ENCODE assay signal across 19 cellular contexts in the genomic region with DNA sequence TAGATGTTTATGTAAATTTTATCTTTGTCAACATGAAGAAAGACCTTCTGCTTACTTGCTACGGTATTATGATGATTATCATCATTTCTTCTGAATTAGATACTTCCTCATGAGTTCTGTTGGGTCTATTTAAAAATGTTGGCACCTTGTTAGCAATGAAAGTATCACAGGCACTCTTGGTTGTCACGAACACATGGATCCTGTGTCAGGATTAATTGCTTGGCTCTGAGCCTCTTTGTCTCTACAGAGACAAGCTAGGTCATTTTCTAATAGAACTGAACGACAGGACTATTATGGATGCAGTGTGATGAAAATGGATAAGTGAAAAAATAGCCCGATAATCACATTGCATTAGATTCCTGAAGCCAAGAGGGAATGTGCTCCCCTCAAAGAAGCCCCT.
DNase-seq lines count a peak whose midpoint lies in the region; ATAC-seq and TF ChIP-seq lines count a peak whose summit lies in the region.
"Had no signal": no experiment of that assay in that cellular context is flagged by ENCODE, and none has a peak within 500 bp of the region (broad histone marks: within the 10 kb centered on the region; RNA-seq: fewer than 3 reads in every experiment).

No MANE protein-coding gene starts in this region.

- peak overlapping the region; percentile 94 for H3K27ac Mint-ChIP-seq in activated CD8-positive, alpha-beta memory T cell treated with anti-CD3 and anti-CD28 coated beads, Interleukin-2, amount 10 ng/mL, durations not matched to agents 7 days and 5 days
- peak overlapping the region; percentile 90 to 94 for H3K27ac Mint-ChIP-seq in T-cell
- peak overlapping the region; percentile 59 for H3K27ac Mint-ChIP-seq in stimulated activated naive B cell treated with anti-CD40 and anti-IgM and Interleukin-4, amounts not matched to agents 10 μg/mL and 1 μg/mL and 100 μg/mL, for 72 hours

- no peaks in the 10 kb centered on the region for H3K9me3 Mint-ChIP-seq in activated CD8-positive, alpha-beta memory T cell treated with anti-CD3 and anti-CD28 coated beads, Interleukin-2, amount 10 ng/mL, durations not matched to agents 7 days and 5 days (ENCODE audit: low read depth)
- H3K9me3 Mint-ChIP-seq in T-cell: no peaks in the 10 kb centered on the region
- H3K9me3 Mint-ChIP-seq in stimulated activated naive B cell treated with anti-CD40 and anti-IgM and Interleukin-4, amounts not matched to agents 10 μg/mL and 1 μg/mL and 100 μg/mL, for 72 hours: no peaks in the 10 kb centered on the region

- H3K9me3 ChIP-seq in ascending aorta: no peaks in the 10 kb centered on the region
- H3K9me3 ChIP-seq: breast epithelium, SJCRH30, vagina had no signal

- POLR2A ChIA-PET in T-cell (lab: Charles Lee): interaction anchor here in 1 of 2 donors (1.8 kb wide), 1 partner anchor 16 kb away, joined by 6 read pairs; no protein-coding TSS in a partner anchor

- peaks cover 91% of the 10 kb centered on the region for H3K4me1 Mint-ChIP-seq in activated CD8-positive, alpha-beta memory T cell treated with anti-CD3 and anti-CD28 coated beads, Interleukin-2, amount 10 ng/mL, durations not matched to agents 7 days and 5 days
- peaks cover 94 to 96% (median 94%) of the 10 kb centered on the region in 3 donors for H3K4me1 Mint-ChIP-seq in T-cell
- peaks cover 55 to 84% of the 10 kb centered on the region in 2 donors for H3K4me1 Mint-ChIP-seq in stimulated activated naive B cell treated with anti-CD40 and anti-IgM and Interleukin-4, amounts not matched to agents 10 μg/mL and 1 μg/mL and 100 μg/mL, for 72 hours

- intact Hi-C loops in ascending aorta (cut with DNase I): loop anchor here (5.0 kb wide), 1 partner anchor 40 kb away; no protein-coding TSS in a partner anchor

- no peaks in the 10 kb centered on the region for H3K36me3 ChIP-seq in ascending aorta
- H3K36me3 ChIP-seq: breast epithelium, SJCRH30, vagina had no signal

- CTCF ChIA-PET in activated CD8-positive, alpha-beta memory T cell treated with anti-CD3 and anti-CD28 coated beads, Interleukin-2, amount 10 ng/mL, durations not matched to agents 7 days and 5 days (lab: Charles Lee): interaction anchor here (1.0 to 11.0 kb wide), 3 partner anchors 15 to 110 kb away, joined by 3 to 132 read pairs (median 25); partner anchors contain the start of gene DOCK10
- CTCF ChIA-PET in T-cell (lab: Charles Lee): interaction anchor here in 1 of 2 donors (2.6 kb wide), 1 partner anchor 69 kb away, joined by 16 read pairs; no protein-coding TSS in a partner anchor

- H3K4me3 Mint-ChIP-seq in activated CD8-positive, alpha-beta memory T cell treated with anti-CD3 and anti-CD28 coated beads, Interleukin-2, amount 10 ng/mL, durations not matched to agents 7 days and 5 days: no peak overlapping the region
- peak overlapping the region in 1 of 3 donors; percentile 60 for H3K4me3 Mint-ChIP-seq in T-cell
- H3K4me3 Mint-ChIP-seq in stimulated activated naive B cell treated with anti-CD40 and anti-IgM and Interleukin-4, amounts not matched to agents 10 μg/mL and 1 μg/mL and 100 μg/mL, for 72 hours: peak overlapping the region in 1 of 2 donors; percentile 4

- no peak for DNase-seq in activated CD8-positive, alpha-beta memory T cell treated with anti-CD3 and anti-CD28 coated beads, Interleukin-2, amount 10 ng/mL, durations not matched to agents 7 days and 5 days
- no peak for DNase-seq in activated CD8-positive, alpha-beta memory T cell treated with anti-CD3 and anti-CD28 coated beads for 24 hours
- DNase-seq in T-cell (no peak), ascending aorta (ENCODE audit: low spot score in 2 of 2) (no peak)
- no peak for DNase-seq in stimulated activated naive B cell treated with anti-CD40 and anti-IgM and Interleukin-4, amounts not matched to agents 10 μg/mL and 1 μg/mL and 100 μg/mL, for 72 hours
- DNase-seq: C1 segment of cervical spinal cord; cortex of kidney; DMS153; NCI-H1092; NCI-H2081; SJCRH30; small intestine; stimulated activated CD4-positive, alpha-beta T cell treated with anti-CD3 and anti-CD28 coated beads, Interleukin-2, amount 100 ng/mL, for 48 hours had no signal

- no peaks in the 10 kb centered on the region for H3K27me3 Mint-ChIP-seq in activated CD8-positive, alpha-beta memory T cell treated with anti-CD3 and anti-CD28 coated beads, Interleukin-2, amount 10 ng/mL, durations not matched to agents 7 days and 5 days
- no peaks in the 10 kb centered on the region for H3K27me3 Mint-ChIP-seq in T-cell
- H3K27me3 Mint-ChIP-seq in stimulated activated naive B cell treated with anti-CD40 and anti-IgM and Interleukin-4, amounts not matched to agents 10 μg/mL and 1 μg/mL and 100 μg/mL, for 72 hours: no peaks in the 10 kb centered on the region

- H3K36me3 Mint-ChIP-seq in activated CD8-positive, alpha-beta memory T cell treated with anti-CD3 and anti-CD28 coated beads, Interleukin-2, amount 10 ng/mL, durations not matched to agents 7 days and 5 days: peaks cover 68% of the 10 kb centered on the region
- H3K36me3 Mint-ChIP-seq in T-cell: peaks cover 42% of the 10 kb centered on the region
- peaks cover 48 to 77% of the 10 kb centered on the region in 2 donors for H3K36me3 Mint-ChIP-seq in stimulated activated naive B cell treated with anti-CD40 and anti-IgM and Interleukin-4, amounts not matched to agents 10 μg/mL and 1 μg/mL and 100 μg/mL, for 72 hours

- no peaks in the 10 kb centered on the region for H3K27me3 ChIP-seq in ascending aorta
- H3K27me3 ChIP-seq: breast epithelium, SJCRH30, vagina had no signal

- no peak for ATAC-seq in activated CD8-positive, alpha-beta memory T cell treated with anti-CD3 and anti-CD28 coated beads, Interleukin-2, amount 10 ng/mL, durations not matched to agents 7 days and 5 days
- ATAC-seq in T-cell (replicated peaks in 1 of 4) (no peak), GM18498 (IDR thresholded peaks at IDR 0.05; ENCODE audit: unreplicated experiment) (no peak), HG03521 (IDR thresholded peaks at IDR 0.05; ENCODE audit: unreplicated experiment) (no peak), HG03175 (IDR thresholded peaks at IDR 0.05; ENCODE audit: unreplicated experiment) (no peak)
- no peak for ATAC-seq in stimulated activated naive B cell treated with anti-CD40 and anti-IgM and Interleukin-4, amounts not matched to agents 10 μg/mL and 1 μg/mL and 100 μg/mL, for 72 hours (replicated peaks)
- ATAC-seq: activated CD4-positive, CD25-positive, alpha-beta regulatory T cell treated with anti-CD3 and anti-CD28 coated beads, Interleukin-2, amount 50 U/mL, for 24 hours had no signal

- peaks cover 24 to 52% of the 10 kb centered on the region in 2 donors for H3K4me1 ChIP-seq in ascending aorta
- H3K4me1 ChIP-seq: SJCRH30 had no signal

- H3K4me3 ChIP-seq in ascending aorta: no peak overlapping the region
- H3K4me3 ChIP-seq: breast epithelium, SJCRH30, vagina had no signal

- TF ChIP-seq CTCF in ascending aorta (IDR thresholded peaks at IDR 0.05): no peak

- H3K27ac ChIP-seq in ascending aorta: peak overlapping the region; percentile 90 to 97
- H3K27ac ChIP-seq: breast epithelium, SJCRH30 had no signal
